Comparison of ENCODE assay signal across 19 cellular contexts in the genomic region with DNA sequence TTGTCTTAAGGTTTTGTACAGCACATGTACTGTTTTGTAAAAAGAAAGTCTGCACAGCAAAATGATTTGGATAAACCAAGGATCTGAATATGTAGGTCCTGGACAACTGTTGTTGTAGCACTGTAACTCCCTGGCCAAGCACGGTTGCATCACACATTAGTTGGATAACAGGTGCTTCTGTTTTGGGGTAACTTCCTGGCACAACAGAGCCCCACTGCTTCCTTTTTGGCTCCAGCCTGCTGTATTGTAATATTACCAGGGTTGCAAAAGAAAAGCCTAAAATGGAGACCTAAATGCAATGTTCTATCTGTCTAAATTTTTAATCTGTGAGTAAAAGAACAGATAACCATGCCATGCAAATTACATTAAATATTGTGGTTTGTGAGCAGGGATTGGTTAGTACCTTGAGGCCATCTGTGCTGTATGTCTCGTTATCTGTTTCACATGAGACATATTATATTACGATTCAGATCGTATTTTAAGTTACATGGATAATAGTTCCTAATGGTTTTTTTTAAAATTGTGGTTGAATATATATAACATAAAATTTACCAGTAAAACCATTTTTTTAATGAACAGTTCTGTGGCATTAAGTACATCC.
"Had no signal": no experiment of that assay in that cellular context is flagged by ENCODE, and none has a peak within 500 bp of the region (broad histone marks: within the 10 kb centered on the region; RNA-seq: fewer than 3 reads in every experiment).

No MANE protein-coding gene starts in this region.

- H3K4me1 Mint-ChIP-seq: activated T-helper 17 cell treated with anti-CD3 and anti-CD28 coated beads, Interleukin-2, amount 50 U/mL, for 72 hours; central memory CD8-positive, alpha-beta T cell had no signal

- H3K9me3 Mint-ChIP-seq: activated T-helper 17 cell treated with anti-CD3 and anti-CD28 coated beads, Interleukin-2, amount 50 U/mL, for 72 hours; central memory CD8-positive, alpha-beta T cell; effector memory CD8-positive, alpha-beta T cell; nephron had no signal

- DNase-seq: activated CD4-positive, alpha-beta T cell treated with anti-CD3 and anti-CD28 coated beads, Interleukin-2, amount 50 U/mL, for 1 hour; activated naive CD4-positive, alpha-beta T cell treated with Interleukin-2 at 50 U/mL for 16 hours; activated T-cell treated with anti-CD3 and anti-CD28 coated beads for 4 hours; anterior cingulate cortex; brain microvascular endothelial cell; effector memory CD8-positive, alpha-beta T cell; foreskin keratinocyte; glutamatergic neuron; hypothalamus; left ventricle myocardium superior; mesenchymal stem cell; occipital lobe; stimulated activated CD4-positive, alpha-beta T cell treated with anti-CD3 and anti-CD28 coated beads, Interleukin-15, amount 100 ng/mL, for 24 hours; stimulated activated CD4-positive, alpha-beta T cell treated with anti-CD3 and anti-CD28 coated beads, Interleukin-4, amount 100 ng/mL, for 1 hour; stimulated activated naive CD4-positive, alpha-beta T cell; trophoblast cell had no signal

- H3K4me3 Mint-ChIP-seq: activated T-helper 17 cell treated with anti-CD3 and anti-CD28 coated beads, Interleukin-2, amount 50 U/mL, for 72 hours; central memory CD8-positive, alpha-beta T cell; effector memory CD8-positive, alpha-beta T cell; nephron had no signal

- ATAC-seq: activated T-helper 17 cell treated with anti-CD3 and anti-CD28 coated beads, Interleukin-2, amount 50 U/mL, for 72 hours; effector memory CD8-positive, alpha-beta T cell; foreskin keratinocyte; left ventricle myocardium superior had no signal

- H3K27ac Mint-ChIP-seq: activated T-helper 17 cell treated with anti-CD3 and anti-CD28 coated beads, Interleukin-2, amount 50 U/mL, for 72 hours; effector memory CD8-positive, alpha-beta T cell; nephron had no signal
